In the genomic region with DNA sequence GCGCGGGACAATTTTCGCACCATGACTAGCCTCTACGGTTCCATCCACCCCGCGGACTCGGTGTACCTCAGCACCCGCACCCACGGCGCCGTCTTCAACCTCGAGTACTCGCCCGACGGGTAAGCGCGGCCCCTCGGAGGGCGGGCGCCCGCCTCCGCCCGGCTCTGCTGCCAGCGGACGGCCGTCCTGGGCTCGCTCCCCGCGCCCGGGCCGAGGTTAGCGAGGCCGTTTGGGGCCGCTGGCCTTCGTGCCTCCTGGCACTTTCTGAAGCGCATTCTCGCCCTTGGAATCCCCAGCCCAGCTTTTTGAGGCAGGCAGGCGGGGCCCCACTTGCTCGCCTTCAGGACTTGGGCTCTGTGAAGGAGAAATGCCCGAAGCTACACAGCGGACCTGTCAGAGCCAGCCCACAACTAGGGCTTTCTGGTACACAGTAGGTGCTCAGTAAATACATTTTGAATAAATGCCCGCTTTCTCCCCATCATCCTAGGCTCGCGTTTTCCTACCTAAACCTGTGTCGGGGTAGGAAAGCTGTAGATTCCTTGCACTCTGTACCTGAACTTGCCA, we compare ENCODE assay signal across 8 cellular contexts. TPM values are rescaled to one million over a fixed set of nuclear protein-coding genes. Genes with fewer than 3 reads are reported as not detected.
DNase-seq lines count a peak whose midpoint lies in the region; ATAC-seq and TF ChIP-seq lines count a peak whose summit lies in the region.

No MANE protein-coding gene starts in this region.

- peaks cover 25% of the 10 kb centered on the region for H4K20me1 ChIP-seq in OCI-LY3 (ENCODE audit: insufficient read depth, low read length)

- peak; percentile 66 for DNase-seq in DMS53 (lab: John Stamatoyannopoulos, UW)
- DNase-seq in DMS53 treated with DMSO at 0.1 percent for 48 hours (lab: John Stamatoyannopoulos, UW; ENCODE audit: unreplicated experiment) = no peak
- peak; percentile 32 to 51 (median 40) for DNase-seq in body of pancreas
- DNase-seq in kidney glomerular epithelial cell (lab: John Stamatoyannopoulos, UW) = peak; percentile 7
- DNase-seq in stimulated activated CD4-positive, alpha-beta T cell treated with anti-CD3 and anti-CD28 coated beads, TNF-alpha, amount 100 ng/mL, for 24 hours (ENCODE audit: low read depth in 3 of 3) = peak in 2 of 3 experiments; percentile 12 to 34
- no peak for DNase-seq in 8988T

- H3K9me3 ChIP-seq in OCI-LY3 (ENCODE audit: insufficient read depth, low read length) (no peaks in the 10 kb centered on the region), body of pancreas (no peaks in the 10 kb centered on the region)

- H3K27ac ChIP-seq in OCI-LY3 (ENCODE audit: low read length) (peak overlapping the region; percentile 64), body of pancreas (peak overlapping the region; percentile 73 to 94 (median 86))

- H3K9ac ChIP-seq in OCI-LY3 (ENCODE audit: low read length) = peak overlapping the region; percentile 82

- peak overlapping the region; percentile 3; the same call in 1 of the 2 replicates for H2AFZ ChIP-seq in OCI-LY3 (ENCODE audit: low read depth, low read length)

- ATAC-seq in HG02840 (IDR thresholded peaks at IDR 0.05; ENCODE audit: low FRiP score, unreplicated experiment) = peak; percentile 37
- peak; percentile 45 for ATAC-seq in body of pancreas

- intact Hi-C loops in body of pancreas (cut with DNase I) = no loop called here

- H3K79me2 ChIP-seq in OCI-LY3 (ENCODE audit: low read length) = peaks cover 51% of the 10 kb centered on the region

- H3K4me3 ChIP-seq in OCI-LY3 (ENCODE audit: low read length) (peak overlapping the region; percentile 93), body of pancreas (peak overlapping the region; percentile 81 to 93)

- no peak for TF ChIP-seq POLR2A in body of pancreas (IDR thresholded peaks at IDR 0.05)

- H3K27me3 ChIP-seq in OCI-LY3 (ENCODE audit: low read depth, low read length) (no peaks in the 10 kb centered on the region), body of pancreas (no peaks in the 10 kb centered on the region)

- peak overlapping the region; percentile 96 for H3K4me2 ChIP-seq in OCI-LY3 (ENCODE audit: low read length)

- H3K36me3 ChIP-seq in OCI-LY3 (replicated peaks; ENCODE audit: low read depth, low read length) = peaks cover 9% of the 10 kb centered on the region
- H3K36me3 ChIP-seq in body of pancreas (replicated peaks in 1 of 2; ENCODE audit: insufficient read depth in 1 of 2, low read depth in 2 of 2) = no peaks in the 10 kb centered on the region

- H3K4me1 ChIP-seq in OCI-LY3 (ENCODE audit: low read length) = peaks cover 22% of the 10 kb centered on the region
- peaks cover 27% of the 10 kb centered on the region for H3K4me1 ChIP-seq in body of pancreas

- no peak for TF ChIP-seq CTCF in OCI-LY3 (IDR thresholded peaks at IDR 0.05; ENCODE audit: low read depth, low read length)
- TF ChIP-seq CTCF in body of pancreas (IDR thresholded peaks at IDR 0.05) = no peak

- 1 to 2% methylated on average over 11 to 44 of the region's 45 CpGs for WGBS in body of pancreas, 2 donors

RNA-seq across cellular contexts. Expression of a gene that starts 0.8 kb away (rescaled TPM):
- 10 to 100 TPM; 12.7 to 14.5 TPM for total RNA-seq in body of pancreas

RNA-seq across cellular contexts. Expression of a gene that starts 16.5 kb away (rescaled TPM):
- total RNA-seq in body of pancreas = 10 to 100 TPM; 33.2 to 47.8 TPM

RNA-seq across cellular contexts. Expression of a gene that starts 47.8 kb away (rescaled TPM):
- 1 to 10 TPM; 2.6 to 6.7 TPM for total RNA-seq in body of pancreas

Comparison
In these comparisons a context has a peak if more than half of its experiments do, and no peak if none do; other contexts are left out.
1. DNase-seq: peak in DMS53 (single experiment), body of pancreas (4 of 4), kidney glomerular epithelial cell (single experiment) and stimulated activated CD4-positive, alpha-beta T cell treated with anti-CD3 and anti-CD28 coated beads, TNF-alpha, amount 100 ng/mL, for 24 hours (2 of 3); none in DMS53 treated with DMSO at 0.1 percent for 48 hours (single experiment) and 8988T (single experiment).